ENCODE assay signal across 8 cellular contexts in the genomic region with DNA sequence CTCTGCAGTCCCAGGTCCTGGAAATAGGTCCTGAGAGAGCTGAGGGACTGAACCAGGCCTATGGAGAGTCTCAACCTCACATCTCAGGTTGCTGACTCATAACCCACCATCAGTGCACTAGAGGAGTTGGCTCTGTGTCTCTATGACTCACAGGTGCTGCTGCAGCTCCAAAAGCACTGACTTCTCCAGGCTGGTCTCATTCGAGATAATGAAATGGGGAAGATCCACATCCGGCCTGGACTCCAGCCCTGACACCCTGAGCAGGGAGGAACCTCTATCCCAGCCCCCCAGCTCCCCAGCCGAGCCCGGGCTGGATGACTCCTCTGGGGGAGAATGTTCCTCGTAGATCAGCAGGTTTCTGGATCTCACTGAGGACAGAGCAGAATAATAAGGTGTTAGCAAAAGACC. TPM values are rescaled to one million over a fixed set of nuclear protein-coding genes. Genes with fewer than 3 reads are reported as not detected.
DNase-seq lines count a peak whose midpoint lies in the region; ATAC-seq and TF ChIP-seq lines count a peak whose summit lies in the region.

No MANE protein-coding gene starts in this region.

- intact Hi-C loops in cardiac septum (cut with DNase I), result no loop called here
- intact Hi-C loops in PC-9 (cut with micrococcal nuclease; ENCODE audit: unreplicated experiment), result no loop called here

- peak overlapping the region; percentile 75 to 89 for H3K27ac ChIP-seq in right atrium auricular region
- peak overlapping the region; percentile 56 for H3K27ac ChIP-seq in PC-9
- H3K27ac ChIP-seq in effector memory CD4-positive, alpha-beta T cell (ENCODE audit: insufficient read depth, low read length, poor library complexity, severe bottlenecking), result no peak overlapping the region

- H3K9me2 ChIP-seq in PC-9 (ENCODE audit: insufficient read depth), result no peaks in the 10 kb centered on the region

- H3K4me1 ChIP-seq in right atrium auricular region (peaks cover 0 to 59% of the 10 kb centered on the region in 2 donors), PC-9 (replicated peaks; ENCODE audit: insufficient read depth) (peaks cover 22% of the 10 kb centered on the region)
- H3K4me1 ChIP-seq in effector memory CD4-positive, alpha-beta T cell (ENCODE audit: control insufficient read depth, insufficient read depth, low read length, poor library complexity, severe bottlenecking), result no peaks in the 10 kb centered on the region

- H3K36me3 ChIP-seq in right atrium auricular region, result peaks cover 59% of the 10 kb centered on the region
- H3K36me3 ChIP-seq in PC-9 (ENCODE audit: low read depth), result peaks cover 30% of the 10 kb centered on the region
- peaks cover 58% of the 10 kb centered on the region for H3K36me3 ChIP-seq in effector memory CD4-positive, alpha-beta T cell (ENCODE audit: control insufficient read depth, insufficient read depth, low read length)

- H3F3A ChIP-seq in PC-9 (ENCODE audit: insufficient read depth, low read depth), result peaks cover 11% of the 10 kb centered on the region; the same call in 1 of the 2 replicates

- no peak overlapping the region for H2AFZ ChIP-seq in PC-9

- peak overlapping the region; percentile 47 for H3K4me2 ChIP-seq in PC-9

- CTCF ChIA-PET in PC-9 (lab: Charles Lee), result interaction anchor here (0.8 kb wide), 1 partner anchor 127 kb away, joined by 3 read pairs; no protein-coding TSS in a partner anchor

- DNase-seq in right atrium auricular region (ENCODE audit: low spot score) (no peak), cardiac septum (ENCODE audit: low spot score) (no peak), PC-9 (peak; percentile 77 to 90), fibroblast of gingiva (ENCODE audit: low read depth) (peak; percentile 81), middle frontal gyrus (ENCODE audit: extremely low spot score, low spot score) (no peak), GM19240 (ENCODE audit: insufficient read length, low spot score) (no peak)
- no peak for DNase-seq in effector memory CD4-positive, alpha-beta T cell

- no TSS peak for BruUV-seq in PC-9 (replicated peaks; lab: Mats Ljungman, UMichigan)

- peaks cover 0 to 6% of the 10 kb centered on the region in 2 donors for H3K9me3 ChIP-seq in right atrium auricular region
- no peaks in the 10 kb centered on the region for H3K9me3 ChIP-seq in PC-9 (ENCODE audit: insufficient read depth, low read depth)
- no peaks in the 10 kb centered on the region for H3K9me3 ChIP-seq in effector memory CD4-positive, alpha-beta T cell (ENCODE audit: control insufficient read depth, low read length)

- POLR2A ChIA-PET in PC-9 (lab: Charles Lee; ENCODE audit: unreplicated experiment), result interaction anchor here (0.5 to 0.6 kb wide), 2 partner anchors 13 to 148 kb away, joined by 3 to 4 read pairs; no protein-coding TSS in a partner anchor

- H3K79me2 ChIP-seq in PC-9 (ENCODE audit: low read depth), result no peaks in the 10 kb centered on the region

- TF ChIP-seq CTCF in right atrium auricular region (IDR thresholded peaks at IDR 0.05) (no peak), PC-9 (conservative IDR thresholded peaks at IDR 0.05) (no peak)

- H3K27me3 ChIP-seq in right atrium auricular region (no peaks in the 10 kb centered on the region), PC-9 (ENCODE audit: insufficient read depth, low read depth) (no peaks in the 10 kb centered on the region)
- no peaks in the 10 kb centered on the region for H3K27me3 ChIP-seq in effector memory CD4-positive, alpha-beta T cell (replicated peaks; ENCODE audit: control insufficient read depth, insufficient read depth, low read length, poor library complexity, severe bottlenecking)

- no peaks in the 10 kb centered on the region for H4K20me1 ChIP-seq in PC-9 (ENCODE audit: insufficient read depth)

- peak; percentile 81 for ATAC-seq in HG02763 (IDR thresholded peaks at IDR 0.05; ENCODE audit: unreplicated experiment)

- H3K4me3 ChIP-seq in right atrium auricular region (no peak overlapping the region), PC-9 (no peak overlapping the region)
- no peak overlapping the region for H3K4me3 ChIP-seq in effector memory CD4-positive, alpha-beta T cell (ENCODE audit: insufficient read depth, low read depth, low read length, poor library complexity, severe bottlenecking)

RNA-seq across cellular contexts. Expression of gene DGKI, which starts 35.5 kb away (rescaled TPM):
- total RNA-seq in right atrium auricular region (1 to 10 TPM; 4.4 to 5.9 TPM), cardiac septum (7.5 TPM), PC-9 (2021) (0.41 and 0.65 TPM in 2 replicates)

Comparison
In these comparisons a context has a peak if more than half of its experiments do, and no peak if none do; other contexts are left out.
1. DNase-seq: peak in PC-9 (2 of 2) and fibroblast of gingiva (single experiment); none in right atrium auricular region (single experiment), cardiac septum (single experiment), effector memory CD4-positive, alpha-beta T cell (0 of 3), middle frontal gyrus (single experiment) and GM19240 (single experiment).